Comparison of ENCODE assay signal across 22 cellular contexts in genomic region chr6:169074551-169074950, GRCh38.
DNase-seq lines count a peak whose midpoint lies in the region; ATAC-seq and TF ChIP-seq lines count a peak whose summit lies in the region.
"Had no signal": no experiment of that assay in that cellular context is flagged by ENCODE, and none has a peak within 500 bp of the region (broad histone marks: within the 10 kb centered on the region; RNA-seq: fewer than 3 reads in every experiment).

No MANE protein-coding gene starts in this region.

- H3K9me3 ChIP-seq in ascending aorta, result no peaks in the 10 kb centered on the region
- no peaks in the 10 kb centered on the region for H3K9me3 ChIP-seq in gastrocnemius medialis
- H3K9me3 ChIP-seq: Caco-2, mucosa of descending colon had no signal

- H3K27ac ChIP-seq in ascending aorta, result peak overlapping the region; percentile 1 to 62
- H3K27ac ChIP-seq in skin epidermis, result peak overlapping the region in 12 of 21 experiments; percentile 11 to 78 (median 50)
- peak overlapping the region in 1 of 4 donors; percentile 22 for H3K27ac ChIP-seq in gastrocnemius medialis
- H3K27ac ChIP-seq: parathyroid adenoma, RWPE1 had no signal

- H3K36me3 ChIP-seq in ascending aorta (no peaks in the 10 kb centered on the region), gastrocnemius medialis (no peaks in the 10 kb centered on the region)

- in situ Hi-C loops in gastrocnemius medialis (cut with MboI; ENCODE audit: low sequenced_read_pairs in 4 of 4), result no loop called here

- H3K4me3 ChIP-seq in ascending aorta (no peak overlapping the region), fibroblast of villous mesenchyme (ENCODE audit: low read depth, low read length) (no peak overlapping the region), skin epidermis (no peak overlapping the region), gastrocnemius medialis (no peak overlapping the region)
- H3K4me3 ChIP-seq: GM12878, GM23338, mucosa of descending colon had no signal

- H3K27me3 ChIP-seq in ascending aorta, result no peaks in the 10 kb centered on the region
- H3K27me3 ChIP-seq in gastrocnemius medialis, result peaks cover 0 to 8% (median 0%) of the 10 kb centered on the region in 3 donors

- peaks cover 0 to 35% of the 10 kb centered on the region in 2 donors for H3K4me1 ChIP-seq in ascending aorta
- peaks cover 4 to 8% of the 10 kb centered on the region in 2 donors for H3K4me1 ChIP-seq in gastrocnemius medialis
- H3K4me1 ChIP-seq: Caco-2, parathyroid adenoma had no signal

- TF ChIP-seq CTCF in ascending aorta (IDR thresholded peaks at IDR 0.05), result no peak
- no peak for TF ChIP-seq CTCF in fibroblast of villous mesenchyme (IDR thresholded peaks at IDR 0.05; ENCODE audit: insufficient read depth, low read depth, low read length)
- no peak for TF ChIP-seq CTCF in gastrocnemius medialis (IDR thresholded peaks at IDR 0.05 in 4 of 5, conservative IDR thresholded peaks at IDR 0.05 in 1 of 5)

- no peak for ATAC-seq in gastrocnemius medialis
- ATAC-seq: activated naive CD8-positive, alpha-beta T cell treated with anti-CD3 and anti-CD28 coated beads, Interleukin-2, amount 50 U/mL, for 24 hours; GM12878; GM23338; stimulated activated memory B cell treated with anti-CD40 and anti-IgM and Interleukin-4, amounts not matched to agents 10 μg/mL and 1 μg/mL and 100 μg/mL, for 72 hours had no signal

- TF ChIP-seq POLR2A in gastrocnemius medialis (IDR thresholded peaks at IDR 0.05), result no peak

- peak; percentile 79 for DNase-seq in EH (ENCODE audit: low read depth)
- no peak for DNase-seq in ascending aorta (ENCODE audit: low spot score in 2 of 2)
- peak; percentile 27 for DNase-seq in fibroblast of villous mesenchyme (ENCODE audit: low read depth)
- DNase-seq in gastrocnemius medialis, result no peak
- DNase-seq in kidney tubule cell (ENCODE audit: low spot score), result no peak
- no peak for DNase-seq in activated naive CD4-positive, alpha-beta T cell treated with anti-CD3 and anti-CD28 coated beads, Interleukin-2, amount 50 U/mL, for 16 hours
- no peak for DNase-seq in activated CD8-positive, alpha-beta memory T cell treated with anti-CD3 and anti-CD28 coated beads, Interleukin-2, amount 50 U/mL, for 48 hours
- DNase-seq: activated naive CD8-positive, alpha-beta T cell treated with anti-CD3 and anti-CD28 coated beads, Interleukin-2, amount 50 U/mL, for 24 hours; activated T-cell treated with anti-CD3 and anti-CD28 coated beads, Interleukin-2, amount 50 U/mL, for 24 hours; Caco-2; hypothalamus; kidney glomerular epithelial cell; NCI-H1105 treated with DMSO at 0.1 percent for 48 hours; NCI-H2171; stimulated activated CD4-positive, alpha-beta T cell treated with anti-CD3 and anti-CD28 coated beads, Interleukin-12 subunit alpha, Interleukin-12 subunit beta, amount 100 ng/mL, for 4 hours had no signal

- intact Hi-C loops in ascending aorta (cut with DNase I), result loop anchor here (5.0 kb wide), 1 partner anchor 138 kb away; no protein-coding TSS in a partner anchor
- intact Hi-C loops in gastrocnemius medialis (cut with DNase I; ENCODE audit: low total_unique reads), result no loop called here

Comparison
In these comparisons a context has a peak if more than half of its experiments do, and no peak if none do; other contexts are left out.
1. DNase-seq: peak in EH (single experiment) and fibroblast of villous mesenchyme (single experiment); none in ascending aorta (0 of 2), gastrocnemius medialis (0 of 2), kidney tubule cell (single experiment), activated naive CD4-positive, alpha-beta T cell treated with anti-CD3 and anti-CD28 coated beads, Interleukin-2, amount 50 U/mL, for 16 hours (single experiment) and activated CD8-positive, alpha-beta memory T cell treated with anti-CD3 and anti-CD28 coated beads, Interleukin-2, amount 50 U/mL, for 48 hours (single experiment).